In the genomic region with DNA sequence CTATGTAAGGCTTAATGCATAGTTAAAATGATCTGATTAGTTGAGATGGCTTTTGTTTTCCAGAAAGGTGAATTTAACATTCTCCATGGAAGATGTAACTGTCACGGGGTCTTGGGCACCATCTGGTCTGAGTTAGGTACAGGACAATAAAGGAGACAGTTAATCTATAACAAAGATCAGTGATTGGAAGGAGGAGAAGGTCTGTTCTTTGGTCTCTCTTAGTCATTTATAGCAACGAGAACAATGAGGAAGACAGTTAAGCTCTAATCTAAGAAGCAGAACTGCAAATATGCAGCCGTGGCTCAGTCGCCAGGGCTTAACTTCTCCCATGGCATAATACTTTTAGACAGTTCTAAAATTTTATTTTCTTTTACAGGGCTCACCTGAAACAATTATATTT, we compare ENCODE assay signal across 13 cellular contexts.
DNase-seq lines count a peak whose midpoint lies in the region; ATAC-seq and TF ChIP-seq lines count a peak whose summit lies in the region.
"Had no signal": no experiment of that assay in that cellular context is flagged by ENCODE, and none has a peak within 500 bp of the region (broad histone marks: within the 10 kb centered on the region; RNA-seq: fewer than 3 reads in every experiment).

No MANE protein-coding gene starts in this region.

- H3K4me1 ChIP-seq in HUES48 (ENCODE audit: control insufficient read depth, insufficient read depth, low read length) (peaks cover 10% of the 10 kb centered on the region), colonic mucosa (peaks cover 8% of the 10 kb centered on the region), mesodermal cell (ENCODE audit: control insufficient read depth, insufficient read depth, low read length, poor library complexity, severe bottlenecking) (peaks cover 19% of the 10 kb centered on the region)

- no peaks in the 10 kb centered on the region for H3K36me3 Mint-ChIP-seq in type B pancreatic cell
- no peaks in the 10 kb centered on the region for H3K36me3 Mint-ChIP-seq in T-cell

- WGBS in mesodermal cell (ENCODE audit: insufficient coverage in 2 of 2), 2 experiments = 89 to 98% methylated on average over 3 to 4 of the region's 4 CpGs

- TF ChIP-seq CTCF in colonic mucosa (IDR thresholded peaks at IDR 0.05) (no peak), type B pancreatic cell (conservative IDR thresholded peaks at IDR 0.05) (no peak)

- H3K4me1 Mint-ChIP-seq in type B pancreatic cell (ENCODE audit: unreplicated experiment) = peaks cover 52% of the 10 kb centered on the region
- H3K4me1 Mint-ChIP-seq in T-cell = no peaks in the 10 kb centered on the region

- H3K27ac ChIP-seq in HUES48 (ENCODE audit: low read depth, low read length) = peak overlapping the region; percentile 79
- peak overlapping the region; percentile 65 for H3K27ac ChIP-seq in colonic mucosa
- peak overlapping the region; percentile 64 for H3K27ac ChIP-seq in mesodermal cell (ENCODE audit: low read depth, low read length, severe bottlenecking)
- H3K27ac ChIP-seq: SK-N-MC had no signal

- DNase-seq in colonic mucosa (no peak), type B pancreatic cell (ENCODE audit: extremely low spot score, unreplicated experiment) (no peak), T-cell (no peak)
- DNase-seq in activated CD4-positive, alpha-beta T cell treated with anti-CD3 and anti-CD28 coated beads, Interleukin-2, amount 50 U/mL, for 4 hours = no peak
- DNase-seq: CD4-positive, alpha-beta T cell; DMS79; NCI-H1417 treated with DMSO at 0.1 percent for 48 hours; NCI-H2029 treated with DMSO at 0.1 percent for 48 hours had no signal

- H3K36me3 ChIP-seq in HUES48 (ENCODE audit: control insufficient read depth, insufficient read depth, low read length) = no peaks in the 10 kb centered on the region
- H3K36me3 ChIP-seq in colonic mucosa = no peaks in the 10 kb centered on the region
- no peaks in the 10 kb centered on the region for H3K36me3 ChIP-seq in mesodermal cell (ENCODE audit: control insufficient read depth, insufficient read depth, low read length)

- H3K27me3 ChIP-seq in HUES48 (ENCODE audit: control insufficient read depth, insufficient read depth, low read length) (no peaks in the 10 kb centered on the region), colonic mucosa (no peaks in the 10 kb centered on the region)

- CTCF ChIA-PET in T-cell (lab: Charles Lee) = no interaction called here

- ATAC-seq in T-cell (replicated peaks in 1 of 4) = no peak
- ATAC-seq in HG03469 (IDR thresholded peaks at IDR 0.05; ENCODE audit: unreplicated experiment) = no peak
- ATAC-seq: Panc1 had no signal

- H3K9me3 ChIP-seq in HUES48 (ENCODE audit: control insufficient read depth, insufficient read depth, low read length) = no peaks in the 10 kb centered on the region
- no peaks in the 10 kb centered on the region for H3K9me3 ChIP-seq in colonic mucosa
- H3K9me3 ChIP-seq in mesodermal cell (ENCODE audit: control insufficient read depth, low read length) = no peaks in the 10 kb centered on the region

- POLR2A ChIA-PET in T-cell (lab: Charles Lee) = no interaction called here

- peaks cover 9% of the 10 kb centered on the region for H3K27me3 Mint-ChIP-seq in type B pancreatic cell
- H3K27me3 Mint-ChIP-seq in T-cell = peaks cover 0 to 8% of the 10 kb centered on the region in 2 donors
- H3K27me3 Mint-ChIP-seq: CD4-positive, alpha-beta T cell had no signal

- H3K27ac Mint-ChIP-seq in type B pancreatic cell (peak overlapping the region; percentile 52), T-cell (no peak overlapping the region)
- H3K27ac Mint-ChIP-seq: CD4-positive, alpha-beta T cell had no signal

- H3K9ac ChIP-seq in HUES48 (ENCODE audit: low read depth, low read length) (no peak overlapping the region), colonic mucosa (ENCODE audit: low read depth in 2 of 2, low read length in 2 of 2) (no peak overlapping the region)

- intact Hi-C loops in colonic mucosa (cut with DNase I) = no loop called here

- H3K9me3 Mint-ChIP-seq in type B pancreatic cell (peaks cover 4% of the 10 kb centered on the region), T-cell (no peaks in the 10 kb centered on the region)
- H3K9me3 Mint-ChIP-seq: CD4-positive, alpha-beta T cell had no signal

- no peak overlapping the region for H3K4me3 ChIP-seq in HUES48 (ENCODE audit: low read depth, low read length)
- no peak overlapping the region for H3K4me3 ChIP-seq in colonic mucosa
- no peak overlapping the region for H3K4me3 ChIP-seq in mesodermal cell (ENCODE audit: extremely low read depth, insufficient read depth, low read length, poor library complexity, severe bottlenecking)
- H3K4me3 ChIP-seq: SK-N-MC had no signal

- H3K4me3 Mint-ChIP-seq in type B pancreatic cell = no peak overlapping the region
- no peak overlapping the region for H3K4me3 Mint-ChIP-seq in T-cell
- H3K4me3 Mint-ChIP-seq: CD4-positive, alpha-beta T cell had no signal
